In the genomic region with DNA sequence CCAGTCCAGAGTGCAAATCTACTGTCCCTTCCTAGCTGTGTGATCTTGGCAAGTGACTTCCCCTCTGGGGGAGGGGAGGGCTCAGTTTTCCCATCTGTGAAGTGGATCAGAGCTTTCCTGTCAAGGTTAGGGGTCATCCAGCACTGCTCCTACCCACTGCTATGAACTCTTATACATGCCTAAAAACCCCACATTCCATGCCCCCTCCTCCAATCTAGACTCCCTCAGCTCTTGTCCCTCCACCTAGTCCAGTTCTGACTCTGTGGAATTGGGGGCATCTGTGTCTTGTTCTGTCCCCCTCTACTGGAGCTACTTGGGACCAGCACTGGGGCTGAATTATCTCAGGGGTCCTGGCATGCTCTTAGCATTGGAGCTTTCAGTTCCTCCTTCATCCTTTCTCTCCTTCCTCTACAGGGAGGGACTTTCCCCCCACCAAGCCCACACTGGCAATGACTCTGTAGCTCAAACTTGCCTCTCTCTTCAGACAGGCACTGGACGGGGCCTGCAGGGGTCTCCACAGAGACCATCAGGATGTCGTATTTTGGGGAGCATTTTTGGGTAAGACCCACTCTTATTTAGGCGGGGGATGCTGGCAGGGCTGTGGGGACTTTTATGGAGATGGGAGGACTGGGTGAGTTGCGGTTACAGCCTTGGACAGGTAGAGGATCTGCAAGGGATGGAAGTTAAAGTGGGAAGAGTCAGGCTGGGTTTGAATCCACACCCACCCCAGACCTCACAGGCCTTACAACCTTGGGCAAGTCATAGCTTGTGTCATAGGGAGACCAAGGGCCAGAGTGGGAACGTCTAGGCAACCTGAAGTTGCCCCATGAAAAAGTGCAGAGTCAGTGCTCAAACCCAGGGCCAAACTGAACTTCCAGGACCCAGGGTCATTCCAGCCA, we compare ENCODE assay signal across 10 cellular contexts. TPM values are rescaled to one million over a fixed set of nuclear protein-coding genes. Genes with fewer than 3 reads are reported as not detected.
A peak's percentile ranks its signal among the peaks of the same experiment; 100 is the strongest.
DNase-seq lines count a peak whose midpoint lies in the region; ATAC-seq and TF ChIP-seq lines count a peak whose summit lies in the region.
"Had no signal": no experiment of that assay in that cellular context is flagged by ENCODE, and none has a peak within 500 bp of the region (broad histone marks: within the 10 kb centered on the region; RNA-seq: fewer than 3 reads in every experiment).

No MANE protein-coding gene starts in this region.

- no peak overlapping the region for H2AFZ ChIP-seq in MM.1S (ENCODE audit: low read length)

- no peak overlapping the region for H3K4me2 ChIP-seq in MM.1S (ENCODE audit: low read depth, low read length)

- no peaks in the 10 kb centered on the region for H3K36me3 ChIP-seq in MM.1S (replicated peaks; ENCODE audit: insufficient read depth, low read length)
- peaks cover 37% of the 10 kb centered on the region for H3K36me3 ChIP-seq in effector memory CD4-positive, alpha-beta T cell (ENCODE audit: control insufficient read depth, insufficient read depth, low read length)
- no peaks in the 10 kb centered on the region for H3K36me3 ChIP-seq in esophagus muscularis mucosa
- H3K36me3 ChIP-seq: thoracic aorta had no signal

- no peak overlapping the region for H3K9ac ChIP-seq in MM.1S (ENCODE audit: low read length)

- peak; percentile 82 for DNase-seq in GM10248 (ENCODE audit: extremely low spot score)
- no peak for DNase-seq in MM.1S
- no peak for DNase-seq in effector memory CD4-positive, alpha-beta T cell
- DNase-seq in posterior vena cava (ENCODE audit: low spot score) = no peak
- DNase-seq in esophagus muscularis mucosa (ENCODE audit: extremely low spot score) = no peak
- no peak for DNase-seq in NCI-H510A (lab: John Stamatoyannopoulos, UW)
- no peak for DNase-seq in H4 (ENCODE audit: low spot score)
- DNase-seq: psoas muscle had no signal

- no peaks in the 10 kb centered on the region for H3K9me2 ChIP-seq in MM.1S (replicated peaks; ENCODE audit: insufficient read depth, low read length)

- H3F3A ChIP-seq in MM.1S (ENCODE audit: insufficient read depth, low read length) = 0 out of 2 replicates have a peak, but pooled peaks cover 4% of the 10 kb centered on the region

- POLR2A ChIA-PET in GM10248 (lab: Yijun Ruan, JAX) = interaction anchor here (0.5 to 1.7 kb wide), 4 partner anchors 8 to 105 kb away, joined by 3 to 14 read pairs (median 4); partner anchors contain the start of gene RPL18A

- TF ChIP-seq EP300 in esophagus muscularis mucosa (IDR thresholded peaks at IDR 0.05) = no peak

- peak; percentile 42 for ATAC-seq in GM21515 (IDR thresholded peaks at IDR 0.05; ENCODE audit: unreplicated experiment)
- ATAC-seq: psoas muscle had no signal

- intact Hi-C loops in posterior vena cava (cut with DNase I) (no loop called here), esophagus muscularis mucosa (cut with DNase I) (no loop called here)

- TF ChIP-seq POLR2A in esophagus muscularis mucosa (IDR thresholded peaks at IDR 0.05; ENCODE audit: low read depth) = no peak

- no peak overlapping the region for H3K4me3 ChIP-seq in MM.1S (ENCODE audit: low read length)
- H3K4me3 ChIP-seq in effector memory CD4-positive, alpha-beta T cell (ENCODE audit: insufficient read depth, low read depth, low read length, poor library complexity, severe bottlenecking) = no peak overlapping the region
- no peak overlapping the region for H3K4me3 ChIP-seq in esophagus muscularis mucosa
- H3K4me3 ChIP-seq: psoas muscle, thoracic aorta had no signal

- TF ChIP-seq CTCF in GM10248 (IDR thresholded peaks at IDR 0.05; ENCODE audit: control extremely low read depth, extremely low read depth, low read depth, missing control alignments) = peak; percentile 41
- peak; percentile 27 for TF ChIP-seq CTCF in MM.1S (IDR thresholded peaks at IDR 0.05; ENCODE audit: low read length)
- TF ChIP-seq CTCF in esophagus muscularis mucosa (IDR thresholded peaks at IDR 0.05) = no peak

- no peaks in the 10 kb centered on the region for H3K9me3 ChIP-seq in MM.1S (replicated peaks; ENCODE audit: insufficient read depth, low read length)
- H3K9me3 ChIP-seq in effector memory CD4-positive, alpha-beta T cell (ENCODE audit: control insufficient read depth, low read length) = no peaks in the 10 kb centered on the region
- no peaks in the 10 kb centered on the region for H3K9me3 ChIP-seq in esophagus muscularis mucosa
- H3K9me3 ChIP-seq: psoas muscle, thoracic aorta had no signal

- H4K20me1 ChIP-seq in MM.1S (ENCODE audit: insufficient read depth, low read length) = no peaks in the 10 kb centered on the region

- H3K27me3 ChIP-seq in MM.1S (replicated peaks; ENCODE audit: insufficient read depth, low read length) = no peaks in the 10 kb centered on the region
- H3K27me3 ChIP-seq in effector memory CD4-positive, alpha-beta T cell (replicated peaks; ENCODE audit: control insufficient read depth, insufficient read depth, low read length, poor library complexity, severe bottlenecking) = no peaks in the 10 kb centered on the region
- H3K27me3 ChIP-seq in esophagus muscularis mucosa = no peaks in the 10 kb centered on the region

- 83% methylated on average over 5 of the region's 5 CpGs for WGBS in esophagus muscularis mucosa

- CTCF ChIA-PET in GM10248 (lab: Yijun Ruan, JAX) = interaction anchor here (0.7 to 10.6 kb wide), 23 partner anchors 8 to 288 kb away, joined by 3 to 151 read pairs (median 6); partner anchors contain the start of gene MAP1S

- H3K4me1 ChIP-seq in MM.1S (ENCODE audit: low read length) (peaks cover 16% of the 10 kb centered on the region), esophagus muscularis mucosa (peaks cover 0 to 10% (median 8%) of the 10 kb centered on the region in 4 donors)
- peaks cover 35% of the 10 kb centered on the region for H3K4me1 ChIP-seq in effector memory CD4-positive, alpha-beta T cell (ENCODE audit: control insufficient read depth, insufficient read depth, low read length, poor library complexity, severe bottlenecking)
- H3K4me1 ChIP-seq: psoas muscle had no signal

- no peaks in the 10 kb centered on the region for H3K79me2 ChIP-seq in MM.1S (ENCODE audit: low read length)

- H3K27ac ChIP-seq in MM.1S (ENCODE audit: low read length) = no peak overlapping the region
- H3K27ac ChIP-seq in effector memory CD4-positive, alpha-beta T cell (ENCODE audit: insufficient read depth, low read length, poor library complexity, severe bottlenecking) = peak overlapping the region; percentile 34
- no peak overlapping the region for H3K27ac ChIP-seq in esophagus muscularis mucosa (replicated peaks in 1 of 4)
- H3K27ac ChIP-seq: psoas muscle, thoracic aorta had no signal

RNA-seq across cellular contexts. Expression of gene FCHO1, which starts 3.6 kb away (rescaled TPM):
- total RNA-seq in posterior vena cava (1 to 10 TPM; 2.0 to 2.1 TPM), esophagus muscularis mucosa (1 to 10 TPM; 1.6 to 2.9 (median 1.9) TPM)
- 0.58 TPM in 1 of 2 replicates, not detected in the other for total RNA-seq in H4 (2014; rRNA removed; shearing (Covaris generic))

RNA-seq across cellular contexts. Expression of gene MAP1S, which starts 35.6 kb away (rescaled TPM):
- total RNA-seq in posterior vena cava = 10 to 100 TPM; 50.8 to 57.0 TPM
- total RNA-seq in esophagus muscularis mucosa = 10 to 100 TPM; 24.1 to 50.9 (median 35.9) TPM
- total RNA-seq in H4 (2014; rRNA removed; shearing (Covaris generic)) = 6.7 and 14.6 TPM in 2 replicates

RNA-seq across cellular contexts. Expression of gene B3GNT3, which starts 40.1 kb away (rescaled TPM):
- total RNA-seq in posterior vena cava (under 1 TPM in 1 of 2 donors, not detected in 1; 0.28 TPM), esophagus muscularis mucosa (under 1 TPM; 0.33 to 0.84 (median 0.62) TPM)
- total RNA-seq in H4 (2014; rRNA removed; shearing (Covaris generic)) = not detected in 2 replicates

Comparison
In these comparisons a context has a peak if more than half of its experiments do, and no peak if none do; other contexts are left out.
1. CTCF ChIP-seq: peak in GM10248 (single experiment) and MM.1S (single experiment); none in esophagus muscularis mucosa (0 of 3).